Comparison of ENCODE assay signal across 10 cellular contexts in genomic region chr18:9494778-9495302, GRCh38. TPM values are rescaled to one million over a fixed set of nuclear protein-coding genes. Genes with fewer than 3 reads are reported as not detected.
DNase-seq lines count a peak whose midpoint lies in the region; ATAC-seq and TF ChIP-seq lines count a peak whose summit lies in the region.
"Had no signal": no experiment of that assay in that cellular context is flagged by ENCODE, and none has a peak within 500 bp of the region (broad histone marks: within the 10 kb centered on the region; RNA-seq: fewer than 3 reads in every experiment).

No MANE protein-coding gene starts in this region.

- H3K4me3 ChIP-seq in esophagus muscularis mucosa (no peak overlapping the region), esophagus squamous epithelium (no peak overlapping the region)

- DNase-seq in NCI-H226 (peak; percentile 69), left kidney (ENCODE audit: low read depth, low spot score) (peak; percentile 80), esophagus muscularis mucosa (ENCODE audit: extremely low spot score) (no peak), NCI-H748 treated with DMSO at 0.1 percent for 48 hours (lab: John Stamatoyannopoulos, UW) (no peak), esophagus squamous epithelium (lab: John Stamatoyannopoulos, UW) (no peak)
- no peak for DNase-seq in stimulated activated naive CD4-positive, alpha-beta T cell treated with Interleukin-2 at 50 U/mL for 16 hours (lab: John Stamatoyannopoulos, UW)
- DNase-seq: effector memory CD4-positive, alpha-beta T cell; NCI-H2171 had no signal

- H3K27ac ChIP-seq in esophagus muscularis mucosa (replicated peaks in 1 of 4) (no peak overlapping the region), esophagus squamous epithelium (no peak overlapping the region)

- intact Hi-C loops in esophagus muscularis mucosa (cut with DNase I), result no loop called here
- intact Hi-C loops in esophagus squamous epithelium (cut with DNase I), result no loop called here

- TF ChIP-seq EP300 in esophagus muscularis mucosa (IDR thresholded peaks at IDR 0.05), result no peak

- H3K27me3 ChIP-seq in esophagus muscularis mucosa, result no peaks in the 10 kb centered on the region
- H3K27me3 ChIP-seq in esophagus squamous epithelium, result no peaks in the 10 kb centered on the region

- TF ChIP-seq POLR2A in esophagus muscularis mucosa (IDR thresholded peaks at IDR 0.05; ENCODE audit: low read depth) (no peak), esophagus squamous epithelium (IDR thresholded peaks at IDR 0.05) (no peak)

- no peaks in the 10 kb centered on the region for H3K36me3 ChIP-seq in esophagus muscularis mucosa
- H3K36me3 ChIP-seq in esophagus squamous epithelium, result no peaks in the 10 kb centered on the region

- WGBS in esophagus muscularis mucosa, result 86% methylated on average over 9 of the region's 9 CpGs
- 61 to 82% methylated on average over 6 to 8 of the region's 9 CpGs for WGBS in esophagus squamous epithelium, 2 donors

- H3K4me1 ChIP-seq in esophagus muscularis mucosa (peaks cover 0 to 6% (median 3%) of the 10 kb centered on the region in 4 donors), esophagus squamous epithelium (peaks cover 0 to 31% (median 4%) of the 10 kb centered on the region in 3 donors)

- no peak for TF ChIP-seq CTCF in esophagus muscularis mucosa (IDR thresholded peaks at IDR 0.05)
- no peak for TF ChIP-seq CTCF in esophagus squamous epithelium (IDR thresholded peaks at IDR 0.05)

- ATAC-seq in GM18508 (IDR thresholded peaks at IDR 0.05; ENCODE audit: insufficient read depth, unreplicated experiment) (peak; percentile 82), HG02678 (IDR thresholded peaks at IDR 0.05; ENCODE audit: unreplicated experiment) (peak; percentile 94)

- H3K9me3 ChIP-seq in esophagus muscularis mucosa (no peaks in the 10 kb centered on the region), esophagus squamous epithelium (no peaks in the 10 kb centered on the region)

RNA-seq across cellular contexts. Expression of gene RALBP1, which starts 19.5 kb away (rescaled TPM):
- total RNA-seq in esophagus muscularis mucosa (100 to 1,000 TPM; 103 to 164 (median 115) TPM), esophagus squamous epithelium (100 to 1,000 TPM in 1 of 4 donors, 10 to 100 TPM in 3; 74.0 to 105 (median 84.1) TPM)

Comparison
In these comparisons a context has a peak if more than half of its experiments do, and no peak if none do; other contexts are left out.
1. DNase-seq: peak in NCI-H226 (single experiment) and left kidney (single experiment); none in stimulated activated naive CD4-positive, alpha-beta T cell treated with Interleukin-2 at 50 U/mL for 16 hours (single experiment), esophagus muscularis mucosa (single experiment), NCI-H748 treated with DMSO at 0.1 percent for 48 hours (single experiment) and esophagus squamous epithelium (single experiment).